Comparison of ENCODE assay signal across 9 cellular contexts in the genomic region with DNA sequence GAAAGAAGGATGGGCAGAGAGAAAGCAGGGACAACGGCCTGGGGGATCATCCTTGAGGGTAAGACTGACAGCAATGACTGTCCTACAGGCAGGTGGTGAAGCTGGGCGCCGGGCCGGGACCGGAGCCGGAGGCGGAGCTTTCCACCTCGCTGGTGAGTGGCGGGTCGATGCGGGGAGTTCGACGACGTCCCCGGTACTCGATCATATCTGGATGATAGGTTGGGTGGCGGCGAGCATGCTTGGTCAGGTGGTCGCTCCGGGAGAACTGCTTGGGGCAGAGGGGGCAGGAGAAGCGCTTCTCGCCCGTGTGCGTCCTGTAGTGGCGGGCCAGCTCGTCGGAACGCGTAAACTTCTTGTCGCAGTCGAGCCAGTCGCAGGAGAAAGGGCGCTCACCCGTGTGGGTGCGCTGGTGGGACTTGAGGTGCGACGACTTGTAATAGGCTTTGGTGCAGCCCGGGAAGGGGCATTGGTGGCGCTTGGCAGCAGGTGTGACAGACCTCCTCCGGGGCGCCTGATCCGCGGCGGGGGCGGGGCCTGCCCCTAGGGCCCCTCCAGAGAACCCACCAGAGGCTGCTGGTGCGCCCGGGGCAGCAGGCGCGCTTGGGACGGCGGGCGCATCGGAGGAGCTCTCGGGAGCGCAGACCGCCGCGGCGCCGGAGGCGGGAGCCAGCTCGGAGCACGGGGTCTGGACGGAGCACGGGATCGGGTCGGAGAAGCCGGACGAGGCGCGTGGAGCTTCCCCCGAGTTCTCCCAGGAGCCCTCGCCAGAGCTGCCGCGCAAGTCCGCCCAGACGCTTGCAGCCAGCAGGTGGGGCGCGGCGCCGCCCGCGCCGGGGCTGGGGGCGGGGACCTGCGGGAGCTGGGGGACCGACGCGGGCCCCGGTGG. TPM values are rescaled to one million over a fixed set of nuclear protein-coding genes. Genes with fewer than 3 reads are reported as not detected.
A peak's percentile ranks its signal among the peaks of the same experiment; 100 is the strongest.
DNase-seq lines count a peak whose midpoint lies in the region; ATAC-seq, FAIRE-seq and TF ChIP-seq lines count a peak whose summit lies in the region.
"Had no signal": no experiment of that assay in that cellular context is flagged by ENCODE, and none has a peak within 500 bp of the region (broad histone marks: within the 10 kb centered on the region; RNA-seq: fewer than 3 reads in every experiment).

No MANE protein-coding gene starts in this region.

- H3K9me3 ChIP-seq in right atrium auricular region (peaks cover 33 to 53% of the 10 kb centered on the region in 2 donors), skeletal muscle tissue (ENCODE audit: control insufficient read depth in 3 of 3, low read length in 3 of 3) (peaks cover 11 to 14% (median 12%) of the 10 kb centered on the region in 3 donors)

- H3K4me1 ChIP-seq in right atrium auricular region (no peaks in the 10 kb centered on the region), skeletal muscle tissue (ENCODE audit: control insufficient read depth in 3 of 3, insufficient read depth in 3 of 3, low read length in 3 of 3) (no peaks in the 10 kb centered on the region)

- H3K4me3 ChIP-seq in right atrium auricular region (peak overlapping the region; percentile 18 to 42), skeletal muscle tissue (ENCODE audit: low read length in 3 of 3) (peak overlapping the region; percentile 46 to 53 (median 48))

- peaks cover 0 to 31% of the 10 kb centered on the region in 2 donors for H3K27me3 ChIP-seq in right atrium auricular region
- H3K27me3 ChIP-seq in skeletal muscle tissue (ENCODE audit: control insufficient read depth in 3 of 3, insufficient read depth in 3 of 3, low read length in 3 of 3): peaks cover 13 to 36% (median 24%) of the 10 kb centered on the region in 3 donors

- no peak for ATAC-seq in HG03045 (IDR thresholded peaks at IDR 0.05; ENCODE audit: unreplicated experiment)

- no peak for TF ChIP-seq CTCF in right atrium auricular region (IDR thresholded peaks at IDR 0.05)

- peak overlapping the region in 1 of 3 donors; percentile 71 for H3K9ac ChIP-seq in skeletal muscle tissue (ENCODE audit: low read depth in 1 of 3, low read length in 3 of 3)

- FAIRE-seq in GM12892 (lab: Jason Lieb, UNC): no peak

- DNase-seq in GM12892 (ENCODE audit: insufficient read length): peak; percentile 50
- DNase-seq in NCI-H1092 treated with DMSO at 0.1 percent for 48 hours (lab: John Stamatoyannopoulos, UW): peak; percentile 27
- DNase-seq in activated T-cell treated with anti-CD3 and anti-CD28 coated beads, Interleukin-2, amount 50 U/mL, for 1 hour: peak; percentile 47
- no peak for DNase-seq in right atrium auricular region (ENCODE audit: low spot score)
- DNase-seq in NCI-H2029 (lab: John Stamatoyannopoulos, UW): no peak
- no peak for DNase-seq in NOMO-1 (lab: John Stamatoyannopoulos, UW; ENCODE audit: unreplicated experiment in 2 of 2)

- H3K27ac ChIP-seq in right atrium auricular region (no peak overlapping the region), skeletal muscle tissue (ENCODE audit: low read depth, low read length) (no peak overlapping the region)

- TF ChIP-seq POLR2A in GM12892 (IDR thresholded peaks at IDR 0.05; ENCODE audit: low read depth, low read length): no peak

- H3K36me3 ChIP-seq in right atrium auricular region (no peaks in the 10 kb centered on the region), skeletal muscle tissue (ENCODE audit: control insufficient read depth in 3 of 3, insufficient read depth in 3 of 3, low read length in 3 of 3) (no peaks in the 10 kb centered on the region)

RNA-seq across cellular contexts. Expression of a gene that starts 0.8 kb away (rescaled TPM):
- not detected for polyA plus RNA-seq in GM12892 (2012; ENCODE audit: missing spikeins)
- total RNA-seq in right atrium auricular region (under 1 TPM in 1 of 2 donors, not detected in 1; 0.35 TPM), skeletal muscle tissue (0.52 TPM)
- total RNA-seq: T-helper 1 cell treated with Interleukin-12 subunit alpha and Interleukin-12 subunit beta and Interleukin-4 antibody, amounts not matched to agents 30 ng/mL and 1 ng/mL, for 36 hours had no signal

RNA-seq across cellular contexts. Expression of a gene that starts 46.9 kb away (rescaled TPM):
- not detected for polyA plus RNA-seq in GM12892 (2012; ENCODE audit: missing spikeins)
- total RNA-seq in right atrium auricular region (not detected), skeletal muscle tissue (not detected)
- total RNA-seq: T-helper 1 cell treated with Interleukin-12 subunit alpha and Interleukin-12 subunit beta and Interleukin-4 antibody, amounts not matched to agents 30 ng/mL and 1 ng/mL, for 36 hours had no signal

Comparison
In these comparisons a context has a peak if more than half of its experiments do, and no peak if none do; other contexts are left out.
1. DNase-seq: peak in GM12892 (single experiment), NCI-H1092 treated with DMSO at 0.1 percent for 48 hours (single experiment) and activated T-cell treated with anti-CD3 and anti-CD28 coated beads, Interleukin-2, amount 50 U/mL, for 1 hour (single experiment); none in right atrium auricular region (single experiment), NCI-H2029 (single experiment) and NOMO-1 (0 of 2).